22 cellular contexts compared by ENCODE assay signal in genomic region chr5:50535393-50535792, GRCh38.
"Had no signal": no experiment of that assay in that cellular context is flagged by ENCODE, and none has a peak within 500 bp of the region (broad histone marks: within the 10 kb centered on the region; RNA-seq: fewer than 3 reads in every experiment).

No MANE protein-coding gene starts in this region.

- DNase-seq: activated CD4-positive, alpha-beta T cell treated with anti-CD3 and anti-CD28 coated beads, Interleukin-2, amount 10 ng/mL, durations not matched to agents 24 days and 14 days; activated CD8-positive, alpha-beta memory T cell treated with anti-CD3 and anti-CD28 coated beads, Interleukin-2, amount 10 ng/mL, durations not matched to agents 7 days and 5 days; activated CD8-positive, alpha-beta T cell treated with anti-CD3 and anti-CD28 coated beads for 36 hours; activated effector memory CD4-positive, alpha-beta T cell treated with anti-CD3 and anti-CD28 coated beads, Interleukin-2, amount 50 U/mL, for 16 hours; activated naive CD4-positive, alpha-beta T cell treated with anti-CD3 and anti-CD28 coated beads, Interleukin-2, amount 10 ng/mL, durations not matched to agents 7 days and 5 days; activated T-cell treated with anti-CD3 and anti-CD28 coated beads for 4 hours; amygdala; endodermal cell; esophagus squamous epithelium; heart left ventricle; left cardiac atrium; pancreas; right cardiac atrium; stimulated activated CD4-positive, alpha-beta T cell treated with anti-CD3 and anti-CD28 coated beads, Interleukin-12 subunit alpha, Interleukin-12 subunit beta, amount 100 ng/mL, for 4 hours; stimulated activated CD4-positive, alpha-beta T cell treated with anti-CD3 and anti-CD28 coated beads, Interleukin-4, amount 100 ng/mL, for 4 hours; stimulated activated naive CD8-positive, alpha-beta T cell treated with anti-CD3 and anti-CD28 coated beads, Interleukin-15, amount 100 ng/mL, for 72 hours; tibial artery had no signal

- H3K27me3 ChIP-seq: esophagus squamous epithelium, gastroesophageal sphincter, heart left ventricle, pancreas, tibial artery had no signal

- H3K4me1 ChIP-seq: esophagus squamous epithelium, gastroesophageal sphincter, heart left ventricle, pancreas, tibial artery had no signal

- H3K9me3 ChIP-seq: esophagus squamous epithelium, gastroesophageal sphincter, pancreas, tibial artery had no signal

- H3K36me3 ChIP-seq: esophagus squamous epithelium, gastroesophageal sphincter, heart left ventricle, pancreas, tibial artery had no signal

- ATAC-seq: activated CD4-positive, CD25-positive, alpha-beta regulatory T cell treated with anti-CD3 and anti-CD28 coated beads, Interleukin-2, amount 50 U/mL, for 24 hours; activated CD8-positive, alpha-beta memory T cell treated with anti-CD3 and anti-CD28 coated beads, Interleukin-2, amount 10 ng/mL, durations not matched to agents 7 days and 5 days; activated CD8-positive, alpha-beta T cell treated with anti-CD3 and anti-CD28 coated beads for 36 hours; gastroesophageal sphincter; heart left ventricle; left cardiac atrium; natural killer cell treated with Interleukin-12 subunit alpha and Interleukin-12 subunit beta and Interleukin-15 and Interleukin-18, amount 100 ng/mL, for 72 hours; pancreas; right cardiac atrium; stimulated activated naive CD8-positive, alpha-beta T cell treated with anti-CD3 and anti-CD28 coated beads, Interleukin-15, amount 100 ng/mL, for 72 hours had no signal

- H3K27ac ChIP-seq: coronary artery, esophagus squamous epithelium, gastroesophageal sphincter, heart left ventricle, pancreas, tibial artery had no signal

- FAIRE-seq: islet of Langerhans, pancreas had no signal

- H3K4me3 ChIP-seq: coronary artery, esophagus squamous epithelium, gastroesophageal sphincter, heart left ventricle, pancreas, tibial artery had no signal
